ENCODE assay signal across 11 cellular contexts in the genomic region with DNA sequence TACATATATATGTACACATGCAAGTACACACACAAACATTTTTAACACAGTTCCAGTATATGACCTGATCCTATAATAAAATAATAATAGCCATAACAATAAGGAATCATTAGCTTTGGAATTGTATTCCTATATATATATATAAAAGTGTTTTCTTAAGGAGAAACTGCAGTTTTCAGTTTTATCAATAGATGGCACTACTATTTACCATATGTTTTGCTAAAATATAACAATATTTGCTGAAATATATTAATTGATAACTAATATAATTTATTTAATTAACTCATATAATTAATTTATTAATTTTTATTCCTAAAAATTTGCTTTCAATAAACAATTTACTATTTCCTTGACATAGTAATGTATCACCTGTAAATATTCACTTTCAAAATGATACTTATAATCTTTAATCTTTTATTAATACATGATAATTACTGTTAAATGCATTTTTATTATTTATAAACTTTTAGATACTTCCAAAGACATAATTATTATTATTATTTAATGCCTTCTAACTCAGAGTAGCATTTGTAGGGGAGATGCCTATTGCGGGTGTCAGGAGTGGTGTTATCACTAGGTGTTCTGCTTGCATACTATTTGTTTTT.
DNase-seq lines count a peak whose midpoint lies in the region; ATAC-seq, FAIRE-seq and TF ChIP-seq lines count a peak whose summit lies in the region.
"Had no signal": no experiment of that assay in that cellular context is flagged by ENCODE, and none has a peak within 500 bp of the region (broad histone marks: within the 10 kb centered on the region; RNA-seq: fewer than 3 reads in every experiment).

No MANE protein-coding gene starts in this region.

- WGBS in pancreas, 2 donors = 90 to 95% methylated on average over 1 of the region's 1 CpG
- WGBS in thyroid gland, 2 donors = 92 to 95% methylated on average over 1 of the region's 1 CpG

- H3K27ac Mint-ChIP-seq in stimulated activated memory B cell treated with anti-CD40 and anti-IgM and Interleukin-4, amounts not matched to agents 10 μg/mL and 1 μg/mL and 100 μg/mL, for 72 hours = no peak overlapping the region
- H3K27ac Mint-ChIP-seq: activated B cell treated with CpG ODN at 0.5 μM for 24 hours had no signal

- H3K9me3 ChIP-seq in pancreas = no peaks in the 10 kb centered on the region
- H3K9me3 ChIP-seq in thyroid gland = no peaks in the 10 kb centered on the region

- peak; percentile 2 for DNase-seq in NCI-H2029 (lab: John Stamatoyannopoulos, UW)
- DNase-seq in NCI-H2029 treated with DMSO at 0.1 percent for 48 hours (lab: John Stamatoyannopoulos, UW) = no peak
- DNase-seq in NCI-H69 (lab: John Stamatoyannopoulos, UW) = peak; percentile 14
- no peak for DNase-seq in dorsolateral prefrontal cortex
- DNase-seq in pancreas = no peak
- no peak for DNase-seq in thyroid gland
- DNase-seq: activated B cell treated with CpG ODN at 0.5 μM for 24 hours, NCI-H146 had no signal

- H3K4me1 Mint-ChIP-seq in stimulated activated memory B cell treated with anti-CD40 and anti-IgM and Interleukin-4, amounts not matched to agents 10 μg/mL and 1 μg/mL and 100 μg/mL, for 72 hours = no peaks in the 10 kb centered on the region
- H3K4me1 Mint-ChIP-seq: activated B cell treated with CpG ODN at 0.5 μM for 24 hours had no signal

- H3K27me3 Mint-ChIP-seq in stimulated activated memory B cell treated with anti-CD40 and anti-IgM and Interleukin-4, amounts not matched to agents 10 μg/mL and 1 μg/mL and 100 μg/mL, for 72 hours = no peaks in the 10 kb centered on the region
- H3K27me3 Mint-ChIP-seq: activated B cell treated with CpG ODN at 0.5 μM for 24 hours had no signal

- H3K4me3 Mint-ChIP-seq in stimulated activated memory B cell treated with anti-CD40 and anti-IgM and Interleukin-4, amounts not matched to agents 10 μg/mL and 1 μg/mL and 100 μg/mL, for 72 hours = no peak overlapping the region
- H3K4me3 Mint-ChIP-seq: activated B cell treated with CpG ODN at 0.5 μM for 24 hours had no signal

- intact Hi-C loops in dorsolateral prefrontal cortex (cut with DNase I) (no loop called here), pancreas (cut with DNase I) (no loop called here), thyroid gland (cut with DNase I) (no loop called here)

- H3K27me3 ChIP-seq in dorsolateral prefrontal cortex (no peaks in the 10 kb centered on the region), pancreas (no peaks in the 10 kb centered on the region), thyroid gland (no peaks in the 10 kb centered on the region)

- H3K4me3 ChIP-seq in dorsolateral prefrontal cortex = no peak overlapping the region
- H3K4me3 ChIP-seq in pancreas = no peak overlapping the region
- H3K4me3 ChIP-seq in thyroid gland (replicated peaks in 1 of 3) = no peak overlapping the region

- no peak for TF ChIP-seq POLR2A in thyroid gland (IDR thresholded peaks at IDR 0.05)

- peak in 54 of 56 donors; percentile 5 to 71 (median 50) for TF ChIP-seq CTCF in dorsolateral prefrontal cortex (IDR thresholded peaks at IDR 0.05 in 54 of 56, conservative IDR thresholded peaks at IDR 0.05 in 2 of 56; ENCODE audit: low read depth in 1 of 56, partially characterized antibody in 56 of 56)
- TF ChIP-seq CTCF in pancreas (IDR thresholded peaks at IDR 0.05) = peak in 3 of 4 donors; percentile 4 to 16 (median 13)
- no peak for TF ChIP-seq CTCF in thyroid gland (IDR thresholded peaks at IDR 0.05)

- H3K9me3 Mint-ChIP-seq in stimulated activated memory B cell treated with anti-CD40 and anti-IgM and Interleukin-4, amounts not matched to agents 10 μg/mL and 1 μg/mL and 100 μg/mL, for 72 hours = peaks cover 2% of the 10 kb centered on the region

- no peaks in the 10 kb centered on the region for H3K4me1 ChIP-seq in pancreas
- no peaks in the 10 kb centered on the region for H3K4me1 ChIP-seq in thyroid gland

- ATAC-seq in pancreas (no peak), HG02678 (IDR thresholded peaks at IDR 0.05; ENCODE audit: unreplicated experiment) (no peak)
- ATAC-seq in stimulated activated memory B cell treated with anti-CD40 and anti-IgM and Interleukin-4, amounts not matched to agents 10 μg/mL and 1 μg/mL and 100 μg/mL, for 72 hours = no peak

- H3K27ac ChIP-seq in dorsolateral prefrontal cortex (no peak overlapping the region), pancreas (no peak overlapping the region), thyroid gland (no peak overlapping the region)

- H3K36me3 ChIP-seq in pancreas (no peaks in the 10 kb centered on the region), thyroid gland (no peaks in the 10 kb centered on the region)

- H3K36me3 Mint-ChIP-seq in stimulated activated memory B cell treated with anti-CD40 and anti-IgM and Interleukin-4, amounts not matched to agents 10 μg/mL and 1 μg/mL and 100 μg/mL, for 72 hours = no peaks in the 10 kb centered on the region

- no peak for FAIRE-seq in pancreas (lab: Jason Lieb, UNC)
- FAIRE-seq: GM19239 had no signal

Comparison
In these comparisons a context has a peak if more than half of its experiments do, and no peak if none do; other contexts are left out.
1. DNase-seq: peak in NCI-H2029 (single experiment) and NCI-H69 (single experiment); none in NCI-H2029 treated with DMSO at 0.1 percent for 48 hours (single experiment), dorsolateral prefrontal cortex (0 of 10), pancreas (0 of 6) and thyroid gland (0 of 2).
2. CTCF ChIP-seq: peak in dorsolateral prefrontal cortex (54 of 56) and pancreas (3 of 4); none in thyroid gland (0 of 6).